8 cellular contexts compared by ENCODE assay signal in the genomic region with DNA sequence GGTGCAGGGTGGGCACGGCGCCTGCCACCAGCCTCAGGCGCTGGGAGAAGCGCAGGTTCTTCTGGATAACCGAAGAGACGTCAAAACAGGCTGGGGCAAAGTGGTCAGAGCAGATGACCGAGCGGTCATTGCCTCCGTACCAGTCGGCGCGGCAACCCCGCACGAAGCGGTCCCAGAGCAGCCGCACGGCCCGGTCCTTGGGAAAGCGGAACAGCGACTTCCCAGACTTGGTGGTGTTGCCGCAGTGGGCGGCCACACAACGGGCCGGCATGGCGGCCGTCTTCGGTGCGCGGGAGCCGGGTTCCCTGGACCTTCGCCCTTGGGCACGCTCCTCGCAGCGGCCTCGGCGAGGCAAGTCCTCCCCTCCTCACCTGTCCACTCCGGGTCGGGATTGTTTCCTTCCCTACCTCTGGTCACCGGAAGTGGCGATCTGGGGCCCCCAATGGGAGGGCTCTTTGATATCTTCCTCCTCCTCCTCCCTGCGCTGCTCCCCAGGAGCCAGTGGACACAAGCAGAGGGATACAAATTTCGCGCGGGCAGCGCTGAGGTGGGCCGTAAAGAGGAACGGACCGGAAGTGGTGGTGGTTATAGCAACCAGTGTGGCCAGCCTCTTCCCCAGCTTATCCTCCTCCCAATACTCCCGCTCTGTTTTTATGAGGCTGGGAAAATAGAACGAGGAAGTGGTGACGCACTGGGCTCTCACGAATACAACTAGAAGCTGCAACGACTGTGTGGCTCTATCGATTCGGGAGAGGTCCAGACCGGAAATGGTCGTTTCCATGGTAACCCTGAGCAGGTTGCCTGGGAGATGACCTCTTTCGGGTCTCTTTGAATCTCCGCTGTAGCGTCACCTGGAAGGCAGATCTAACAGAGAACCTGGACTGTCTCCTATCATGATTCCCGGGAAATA. TPM values are rescaled to one million over a fixed set of nuclear protein-coding genes. Genes with fewer than 3 reads are reported as not detected.
DNase-seq lines count a peak whose midpoint lies in the region; TF ChIP-seq lines count a peak whose summit lies in the region.

A gene with protein sequence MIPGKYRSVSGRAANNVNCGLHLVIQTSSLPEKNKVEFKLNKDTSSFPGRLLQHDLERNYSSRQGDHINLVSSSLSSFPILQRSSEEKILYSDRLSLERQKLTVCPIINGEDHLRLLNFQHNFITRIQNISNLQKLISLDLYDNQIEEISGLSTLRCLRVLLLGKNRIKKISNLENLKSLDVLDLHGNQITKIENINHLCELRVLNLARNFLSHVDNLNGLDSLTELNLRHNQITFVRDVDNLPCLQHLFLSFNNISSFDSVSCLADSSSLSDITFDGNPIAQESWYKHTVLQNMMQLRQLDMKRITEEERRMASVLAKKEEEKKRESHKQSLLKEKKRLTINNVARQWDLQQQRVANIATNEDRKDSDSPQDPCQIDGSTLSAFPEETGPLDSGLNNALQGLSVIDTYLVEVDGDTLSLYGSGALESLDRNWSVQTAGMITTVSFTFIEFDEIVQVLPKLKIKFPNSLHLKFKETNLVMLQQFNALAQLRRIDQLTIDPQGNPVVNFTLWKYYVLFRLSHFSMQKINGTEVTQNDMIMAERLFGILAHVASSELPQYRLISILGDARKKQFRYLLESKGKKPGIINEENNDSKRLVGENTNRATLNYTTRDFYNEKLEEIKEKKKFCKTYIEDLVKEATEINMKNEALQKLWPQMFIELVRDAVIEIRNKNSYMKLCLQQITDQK (plus strand): TSS at position 825 of the 910 bp plus-strand sequence. CDS start 69 bp downstream, at position 894.
THAP10 (minus strand) TSS at position 432 of the 910 bp plus-strand sequence; CDS start at position 271, 161 bp downstream.

- H3K9me3 ChIP-seq in iPS-18a (ENCODE audit: control insufficient read depth, low read depth, low read length) = no peaks in the 10 kb centered on the region
- H3K9me3 ChIP-seq in Karpas-422 (ENCODE audit: low read length) = no peaks in the 10 kb centered on the region

- no peak for TF ChIP-seq CTCF in GM12864 (IDR thresholded peaks at IDR 0.05; ENCODE audit: low read depth, low read length, missing control alignments)
- no peak for TF ChIP-seq CTCF in cardiac fibroblast (IDR thresholded peaks at IDR 0.05; ENCODE audit: low read depth, low read length)
- TF ChIP-seq CTCF in retinal pigment epithelial cell (conservative IDR thresholded peaks at IDR 0.05; ENCODE audit: low read depth, low read length) = no peak

- H3K36me3 ChIP-seq in iPS-18a (ENCODE audit: control insufficient read depth, low read depth, low read length) (no peaks in the 10 kb centered on the region), Karpas-422 (ENCODE audit: insufficient read depth, low read length) (no peaks in the 10 kb centered on the region)

- in situ Hi-C loops in SK-MEL-5 (cut with HindIII; ENCODE audit: low pct_unique_long_range_greater_than_20kb, low sequenced_read_pairs) = no loop called here

- no peaks in the 10 kb centered on the region for H3K79me2 ChIP-seq in Karpas-422 (ENCODE audit: low read length)

- H3K4me2 ChIP-seq in Karpas-422 (ENCODE audit: low read depth, low read length, poor library complexity, severe bottlenecking) = no peak within 1 kb of the TSS

- H3K27ac ChIP-seq in iPS-18a (ENCODE audit: low read length) (peak within 1 kb of the TSS; percentile 54), Karpas-422 (ENCODE audit: low read length) (no peak within 1 kb of the TSS)

- no peak within 1 kb of the TSS for H2AFZ ChIP-seq in Karpas-422 (ENCODE audit: low read length)

- H3K27me3 ChIP-seq in iPS-18a (ENCODE audit: control insufficient read depth, insufficient read depth, low read length) (no peaks in the 10 kb centered on the region), Karpas-422 (ENCODE audit: low read length) (no peaks in the 10 kb centered on the region)

- H3K4me1 ChIP-seq in iPS-18a (ENCODE audit: control insufficient read depth, low read depth, low read length) (peaks cover 17% of the 10 kb centered on the region), Karpas-422 (ENCODE audit: low read length) (no peaks in the 10 kb centered on the region)

- peak within 1 kb of the TSS; percentile 75 for H3K9ac ChIP-seq in iPS-18a (ENCODE audit: low read length)
- no peak within 1 kb of the TSS for H3K9ac ChIP-seq in Karpas-422 (ENCODE audit: low read length)

- H3K9me2 ChIP-seq in Karpas-422 (replicated peaks; ENCODE audit: insufficient read depth, low read length) = no peaks in the 10 kb centered on the region

- DNase-seq in GM12864 (ENCODE audit: low read depth) = peak; percentile 64
- DNase-seq in HEK293T (ENCODE audit: extremely low spot score) = peak; percentile 85
- DNase-seq in NCI-H1048 (lab: John Stamatoyannopoulos, UW) = peak; percentile 88
- peak; percentile 88 for DNase-seq in SK-MEL-5 (ENCODE audit: low read depth, low spot score)
- DNase-seq in cardiac fibroblast (ENCODE audit: low read depth in 2 of 2) = peak; percentile 93 to 98
- DNase-seq in retinal pigment epithelial cell (ENCODE audit: low read depth) = peak; percentile 69
- no peak for DNase-seq in Karpas-422

- peak within 1 kb of the TSS; percentile 66 for H3K4me3 ChIP-seq in GM12864 (ENCODE audit: low read depth, low read length)
- peak within 1 kb of the TSS; percentile 81 to 83 for H3K4me3 ChIP-seq in cardiac fibroblast (replicated peaks in 1 of 2; ENCODE audit: low read depth in 2 of 2, low read length in 2 of 2)
- peak within 1 kb of the TSS; percentile 91 for H3K4me3 ChIP-seq in iPS-18a (ENCODE audit: low read length)
- H3K4me3 ChIP-seq in retinal pigment epithelial cell (ENCODE audit: low read length) = peak within 1 kb of the TSS; percentile 90
- no peak within 1 kb of the TSS for H3K4me3 ChIP-seq in Karpas-422 (ENCODE audit: low read length)

- CTCF ChIA-PET in HEK293T (lab: Yijun Ruan, JAX) = interaction anchor here (0.6 kb wide), 1 partner anchor 325 kb away, joined by 9 read pairs; no protein-coding TSS in a partner anchor

- POLR2A ChIA-PET in HEK293T (lab: Yijun Ruan, JAX) = interaction anchor here (1.4 to 1.5 kb wide), 3 partner anchors 12 to 62 kb away, joined by 3 to 5 read pairs (median 4); no protein-coding TSS in a partner anchor

- H4K20me1 ChIP-seq in Karpas-422 (ENCODE audit: insufficient read depth, low read depth, low read length) = no peaks in the 10 kb centered on the region

TF ChIP-seq in HEK293T, 16 proteins besides CTCF, POLR2A, EP300 and RAD21:
- TF ChIP-seq NFRKB (IDR thresholded peaks at IDR 0.05) (no peak), ARNT (IDR thresholded peaks at IDR 0.05) (no peak), ELF4 (IDR thresholded peaks at IDR 0.05) (peak; percentile 31; the same call in 1 of the 2 replicates), ZNF384 (IDR thresholded peaks at IDR 0.05) (no peak), TARDBP (IDR thresholded peaks at IDR 0.05) (no peak), LEF1 (IDR thresholded peaks at IDR 0.05; ENCODE audit: borderline replicate concordance) (no peak), FOXM1 (IDR thresholded peaks at IDR 0.05; ENCODE audit: borderline replicate concordance) (no peak; the same call in 1 of the 2 replicates), L3MBTL2 (conservative IDR thresholded peaks at IDR 0.05) (peak; percentile 76), SP1 (IDR thresholded peaks at IDR 0.05) (no peak), FOXK2 (IDR thresholded peaks at IDR 0.05) (no peak), BHLHE40 (IDR thresholded peaks at IDR 0.05; ENCODE audit: borderline replicate concordance) (no peak), PKNOX1 (IDR thresholded peaks at IDR 0.05) (no peak), FOXA1 (IDR thresholded peaks at IDR 0.05) (no peak), CTBP1 (IDR thresholded peaks at IDR 0.05; ENCODE audit: borderline replicate concordance) (peak; percentile 86), HDGF (IDR thresholded peaks at IDR 0.05; ENCODE audit: borderline replicate concordance) (no peak), SUZ12 (IDR thresholded peaks at IDR 0.05) (no peak)

RNA-seq across cellular contexts. Expression of the first gene that starts in this region (rescaled TPM):
- total RNA-seq in SK-MEL-5 (2014; rRNA removed; shearing (Covaris generic)) = 1.1 and 1.6 TPM in 2 replicates
- 0.35 and 0.80 TPM in 2 replicates for polyA plus RNA-seq in SK-MEL-5 (2015; cell fraction: cytosol; rRNA removed)
- 4.2 TPM in 1 of 2 replicates, not detected in the other for polyA plus RNA-seq in SK-MEL-5 (2015; cell fraction: nucleus; rRNA removed)
- not detected in 2 replicates for total RNA-seq in Karpas-422 (2014; rRNA removed; shearing (Covaris generic); ENCODE audit: low replicate concordance)

RNA-seq across cellular contexts. Expression of gene THAP10, which starts in this region (rescaled TPM):
- total RNA-seq in SK-MEL-5 (2014; rRNA removed; shearing (Covaris generic)) = 0.48 and 0.80 TPM in 2 replicates
- 1.5 and 2.4 TPM in 2 replicates for polyA plus RNA-seq in SK-MEL-5 (2015; cell fraction: cytosol; rRNA removed)
- 2.2 and 2.4 TPM in 2 replicates for polyA plus RNA-seq in SK-MEL-5 (2015; cell fraction: nucleus; rRNA removed)
- not detected in 2 replicates for total RNA-seq in Karpas-422 (2014; rRNA removed; shearing (Covaris generic); ENCODE audit: low replicate concordance)
